9 cellular contexts compared by ENCODE assay signal in the genomic region with DNA sequence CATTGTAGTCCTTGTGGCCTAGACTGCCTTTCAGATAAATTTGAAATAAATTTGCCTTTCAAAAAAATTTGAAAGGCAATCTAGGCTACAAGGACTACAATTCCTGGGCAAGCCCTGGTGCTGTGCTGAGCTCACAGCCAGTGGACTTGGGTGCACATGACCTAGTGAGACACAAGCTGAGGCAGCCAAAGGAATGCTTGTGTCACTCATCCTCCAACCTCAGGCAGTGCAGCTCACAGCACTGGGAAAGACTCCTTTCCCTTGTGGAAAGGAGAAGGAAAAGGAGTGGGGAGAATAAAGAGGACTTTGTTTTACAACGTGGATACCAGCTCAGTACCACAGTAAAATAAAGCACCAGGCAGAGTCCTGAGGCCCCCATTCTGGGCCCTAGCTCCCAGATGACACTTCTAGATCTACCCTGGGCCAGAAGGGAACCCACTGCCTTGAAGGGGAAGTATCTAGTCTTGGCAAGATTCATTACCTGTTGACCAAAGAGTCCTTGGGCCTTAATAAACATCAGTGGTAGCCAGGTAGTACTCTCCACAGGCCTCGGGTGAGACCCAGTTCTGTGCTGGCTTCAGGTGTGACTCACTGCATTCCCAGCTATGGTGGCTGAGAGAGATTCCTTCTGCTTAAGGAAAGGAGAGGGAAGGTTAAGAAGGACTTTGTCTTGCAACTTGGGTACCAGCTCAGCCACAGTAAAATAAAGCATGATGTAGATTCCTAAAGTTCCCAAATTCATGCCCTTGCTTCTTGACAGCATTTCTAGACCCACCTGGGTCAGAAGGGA.
"Had no signal": no experiment of that assay in that cellular context is flagged by ENCODE, and none has a peak within 500 bp of the region (broad histone marks: within the 10 kb centered on the region; RNA-seq: fewer than 3 reads in every experiment).

No MANE protein-coding gene starts in this region.

- H3K27me3 Mint-ChIP-seq: activated B cell treated with CpG ODN at 0.5 μM for 24 hours; activated CD4-positive, alpha-beta T cell treated with anti-CD3 and anti-CD28 coated beads, Interleukin-2, amount 10 ng/mL, durations not matched to agents 24 days and 14 days; activated naive CD4-positive, alpha-beta T cell treated with anti-CD3 and anti-CD28 coated beads, Interleukin-2, amount 10 ng/mL, durations not matched to agents 7 days and 5 days had no signal

- H3K27me3 ChIP-seq: esophagus muscularis mucosa, gastrocnemius medialis, thyroid gland, vagina had no signal

- H3K36me3 Mint-ChIP-seq: activated naive CD4-positive, alpha-beta T cell treated with anti-CD3 and anti-CD28 coated beads, Interleukin-2, amount 10 ng/mL, durations not matched to agents 7 days and 5 days had no signal

- H3K4me1 ChIP-seq: esophagus muscularis mucosa, gastrocnemius medialis, thyroid gland, vagina had no signal

- ATAC-seq: gastrocnemius medialis had no signal

- H3K4me3 ChIP-seq: esophagus muscularis mucosa, gastrocnemius medialis, thyroid gland, vagina had no signal

- H3K9me3 Mint-ChIP-seq: activated CD4-positive, alpha-beta T cell treated with anti-CD3 and anti-CD28 coated beads, Interleukin-2, amount 10 ng/mL, durations not matched to agents 24 days and 14 days had no signal

- H3K4me1 Mint-ChIP-seq: activated B cell treated with CpG ODN at 0.5 μM for 24 hours; activated CD4-positive, alpha-beta T cell treated with anti-CD3 and anti-CD28 coated beads, Interleukin-2, amount 10 ng/mL, durations not matched to agents 24 days and 14 days; activated naive CD4-positive, alpha-beta T cell treated with anti-CD3 and anti-CD28 coated beads, Interleukin-2, amount 10 ng/mL, durations not matched to agents 7 days and 5 days had no signal

- H3K9me3 ChIP-seq: gastrocnemius medialis, thyroid gland, vagina had no signal

- H3K27ac Mint-ChIP-seq: activated B cell treated with CpG ODN at 0.5 μM for 24 hours; activated CD4-positive, alpha-beta T cell treated with anti-CD3 and anti-CD28 coated beads, Interleukin-2, amount 10 ng/mL, durations not matched to agents 24 days and 14 days; activated naive CD4-positive, alpha-beta T cell treated with anti-CD3 and anti-CD28 coated beads, Interleukin-2, amount 10 ng/mL, durations not matched to agents 7 days and 5 days; activated T-helper 1 cell treated with anti-CD3 and anti-CD28 coated beads, Interleukin-12 subunit alpha, Interleukin-12 subunit beta, Interleukin-2, Interleukin-4 antibody, amounts not matched to agents 30 ng/mL and 10 ng/mL and 1 ng/mL, durations not matched to agents 14 hours and 24 hours and 36 hours; endodermal cell had no signal

- DNase-seq: activated B cell treated with CpG ODN at 0.5 μM for 24 hours; activated CD4-positive, alpha-beta T cell treated with anti-CD3 and anti-CD28 coated beads, Interleukin-2, amount 10 ng/mL, durations not matched to agents 24 days and 14 days; activated naive CD4-positive, alpha-beta T cell treated with anti-CD3 and anti-CD28 coated beads, Interleukin-2, amount 10 ng/mL, durations not matched to agents 7 days and 5 days; endodermal cell; gastrocnemius medialis; thyroid gland had no signal

- H3K36me3 ChIP-seq: esophagus muscularis mucosa, gastrocnemius medialis, thyroid gland, vagina had no signal

- H3K27ac ChIP-seq: esophagus muscularis mucosa, gastrocnemius medialis, thyroid gland, vagina had no signal

- H3K4me3 Mint-ChIP-seq: activated B cell treated with CpG ODN at 0.5 μM for 24 hours; activated CD4-positive, alpha-beta T cell treated with anti-CD3 and anti-CD28 coated beads, Interleukin-2, amount 10 ng/mL, durations not matched to agents 24 days and 14 days; activated naive CD4-positive, alpha-beta T cell treated with anti-CD3 and anti-CD28 coated beads, Interleukin-2, amount 10 ng/mL, durations not matched to agents 7 days and 5 days; activated T-helper 1 cell treated with anti-CD3 and anti-CD28 coated beads, Interleukin-12 subunit alpha, Interleukin-12 subunit beta, Interleukin-2, Interleukin-4 antibody, amounts not matched to agents 30 ng/mL and 10 ng/mL and 1 ng/mL, durations not matched to agents 14 hours and 24 hours and 36 hours; endodermal cell had no signal
